In the genomic region with DNA sequence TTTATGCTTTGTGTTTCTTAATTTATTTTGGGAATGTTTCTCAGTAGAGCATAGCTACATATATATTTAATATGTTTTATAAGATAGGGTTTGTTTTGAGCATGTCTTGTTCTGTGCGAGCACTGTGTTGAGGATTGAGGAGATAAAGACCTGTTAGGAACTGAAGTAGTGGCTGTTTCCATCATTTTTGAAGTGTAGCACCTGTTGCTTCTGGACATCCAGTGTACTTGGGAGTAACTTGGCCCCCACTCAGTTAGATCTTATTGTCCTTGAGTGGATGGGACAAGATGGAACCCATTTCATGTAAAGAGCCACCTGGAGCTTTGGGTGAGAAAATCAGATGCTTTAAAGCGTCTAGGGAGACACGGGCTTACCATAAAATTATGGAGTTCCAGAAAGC, we compare ENCODE assay signal across 12 cellular contexts.
"Had no signal": no experiment of that assay in that cellular context is flagged by ENCODE, and none has a peak within 500 bp of the region (broad histone marks: within the 10 kb centered on the region; RNA-seq: fewer than 3 reads in every experiment).

No MANE protein-coding gene starts in this region.

- H3K27ac Mint-ChIP-seq: dendritic cell treated with granulocyte-macrophage colony-stimulating factor and Interleukin-4, amounts not matched to agents 40 ng/mL and 50 ng/mL, for 4 days had no signal

- DNase-seq: esophagus squamous epithelium, glutamatergic neuron, kidney, left cardiac atrium, sigmoid colon had no signal

- H3K27me3 Mint-ChIP-seq: effector memory CD8-positive, alpha-beta T cell; naive B cell had no signal

- H3K9me3 ChIP-seq: esophagus squamous epithelium, gastroesophageal sphincter, sigmoid colon had no signal

- H3K9me3 Mint-ChIP-seq: dendritic cell treated with granulocyte-macrophage colony-stimulating factor and Interleukin-4, amounts not matched to agents 40 ng/mL and 50 ng/mL, for 4 days; effector memory CD8-positive, alpha-beta T cell had no signal

- H3K4me3 Mint-ChIP-seq: dendritic cell treated with granulocyte-macrophage colony-stimulating factor and Interleukin-4, amounts not matched to agents 40 ng/mL and 50 ng/mL, for 4 days had no signal

- H3K27ac ChIP-seq: epithelial cell of prostate, skin epidermis had no signal

- H3K4me3 ChIP-seq: esophagus squamous epithelium, gastroesophageal sphincter, lung, sigmoid colon, skin epidermis had no signal

- H3K27me3 ChIP-seq: esophagus squamous epithelium, gastroesophageal sphincter, sigmoid colon had no signal
